In the genomic region with DNA sequence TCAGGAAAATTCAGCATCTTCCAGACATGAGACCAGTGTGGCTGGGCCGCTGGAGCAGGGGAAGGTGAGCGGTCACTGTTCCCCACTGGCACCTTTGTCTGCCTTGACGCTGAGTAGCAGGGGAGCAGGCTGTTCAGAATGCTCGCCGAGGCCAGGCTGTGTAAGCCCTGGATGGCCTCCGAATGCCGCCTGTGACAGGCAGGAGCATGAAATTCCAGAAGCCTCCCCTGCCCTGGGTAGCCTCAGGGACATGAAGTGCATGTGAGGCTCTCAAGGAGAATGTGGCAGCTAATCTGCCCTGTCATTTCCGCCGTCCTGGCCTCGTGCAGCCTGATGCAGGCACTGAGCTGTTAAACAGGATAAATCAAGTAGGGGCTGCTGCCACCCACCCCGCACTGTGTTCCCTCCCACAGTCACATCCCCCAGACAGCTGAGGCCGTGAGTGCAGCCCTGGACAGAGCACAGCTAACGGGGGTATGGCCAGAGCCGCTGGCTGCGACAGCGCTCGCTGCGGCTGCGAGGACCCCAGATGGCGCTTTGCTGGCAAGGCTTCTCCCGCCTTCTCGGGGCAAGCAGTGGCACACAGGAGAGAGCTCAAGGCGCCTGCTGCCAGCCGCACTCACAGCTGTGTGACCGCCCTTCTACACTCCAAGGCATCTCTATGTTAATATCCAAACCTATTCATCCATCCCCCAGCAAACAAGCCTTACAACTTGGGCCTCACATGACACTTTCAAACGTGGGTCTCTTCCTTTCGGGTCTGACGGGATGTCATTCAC, we compare ENCODE assay signal across 14 cellular contexts.
DNase-seq lines count a peak whose midpoint lies in the region; TF ChIP-seq lines count a peak whose summit lies in the region.
"Had no signal": no experiment of that assay in that cellular context is flagged by ENCODE, and none has a peak within 500 bp of the region (broad histone marks: within the 10 kb centered on the region; RNA-seq: fewer than 3 reads in every experiment).

No MANE protein-coding gene starts in this region.

- H2AFZ ChIP-seq in neural progenitor cell (replicated peaks) = no peak overlapping the region
- no peak overlapping the region for H2AFZ ChIP-seq in GM23248

- no peaks in the 10 kb centered on the region for H3K79me2 ChIP-seq in neural progenitor cell (ENCODE audit: low read depth)
- H3K79me2 ChIP-seq in GM23248 (ENCODE audit: insufficient read depth) = no peaks in the 10 kb centered on the region

- H3K4me3 Mint-ChIP-seq in neural progenitor cell = peak overlapping the region; percentile 16
- H3K4me3 Mint-ChIP-seq: CD4-positive, alpha-beta T cell; naive thymus-derived CD4-positive, alpha-beta T cell had no signal

- H4K20me1 ChIP-seq in neural progenitor cell (ENCODE audit: low read depth) = no peaks in the 10 kb centered on the region
- H4K20me1 ChIP-seq in GM23248 (ENCODE audit: insufficient read depth) = no peaks in the 10 kb centered on the region

- H3K4me1 ChIP-seq in neural progenitor cell (peaks cover 13% of the 10 kb centered on the region), GM23248 (ENCODE audit: insufficient read depth) (peaks cover 24% of the 10 kb centered on the region)

- H3K9ac ChIP-seq in neural progenitor cell (no peak overlapping the region), GM23248 (no peak overlapping the region)

- H3K4me3 ChIP-seq in neural progenitor cell (no peak overlapping the region), GM23248 (no peak overlapping the region)

- DNase-seq in Caki2 (ENCODE audit: low read depth) (peak; percentile 27), NCI-H446 treated with DMSO at 0.1 percent for 48 hours (lab: John Stamatoyannopoulos, UW) (peak; percentile 3), cardiac septum (ENCODE audit: low spot score) (peak; percentile 53), neural progenitor cell (ENCODE audit: low spot score) (peak; percentile 41), NCI-H345 (lab: John Stamatoyannopoulos, UW) (no peak), epidermal melanocyte (ENCODE audit: insufficient read length, low spot score) (no peak), NCI-H748 (lab: John Stamatoyannopoulos, UW; ENCODE audit: unreplicated experiment) (no peak), GM23248 (no peak)
- DNase-seq: activated CD4-positive, CD25-positive, alpha-beta regulatory T cell; CD4-positive, alpha-beta T cell; cortex of kidney; GF-D8; naive thymus-derived CD4-positive, alpha-beta T cell; NCI-H146 had no signal

- H3K36me3 Mint-ChIP-seq in neural progenitor cell = no peaks in the 10 kb centered on the region

- peaks cover 4% of the 10 kb centered on the region for H3K27me3 Mint-ChIP-seq in neural progenitor cell (ENCODE audit: insufficient read depth, low read depth)
- H3K27me3 Mint-ChIP-seq: CD4-positive, alpha-beta T cell had no signal

- H3K27ac ChIP-seq in neural progenitor cell (no peak overlapping the region), GM23248 (no peak overlapping the region)

- H3F3A ChIP-seq in neural progenitor cell (ENCODE audit: low read depth) (no peaks in the 10 kb centered on the region), GM23248 (ENCODE audit: insufficient read depth) (peaks cover 4% of the 10 kb centered on the region; the same call in 1 of the 2 replicates)

- in situ Hi-C loops in Caki2 (cut with HindIII; ENCODE audit: low pct_unique_long_range_greater_than_20kb, low sequenced_read_pairs) = no loop called here
- in situ Hi-C loops in GM23248 (cut with MboI) = no loop called here

- H3K27me3 ChIP-seq in neural progenitor cell (no peaks in the 10 kb centered on the region), GM23248 (replicated peaks; ENCODE audit: insufficient read depth) (no peaks in the 10 kb centered on the region)

- H3K27ac Mint-ChIP-seq in neural progenitor cell = peak overlapping the region; percentile 79
- H3K27ac Mint-ChIP-seq: CD4-positive, alpha-beta T cell; naive thymus-derived CD4-positive, alpha-beta T cell had no signal

- intact Hi-C loops in cardiac septum (cut with DNase I) = no loop called here

- H3K36me3 ChIP-seq in neural progenitor cell (no peaks in the 10 kb centered on the region), GM23248 (ENCODE audit: low read depth) (no peaks in the 10 kb centered on the region)

- no peak for TF ChIP-seq CTCF in neural progenitor cell (IDR thresholded peaks at IDR 0.05)

- H3K4me1 Mint-ChIP-seq in neural progenitor cell = peaks cover 47% of the 10 kb centered on the region

- no peaks in the 10 kb centered on the region for H3K9me2 ChIP-seq in GM23248 (ENCODE audit: insufficient read depth)

- H3K9me3 Mint-ChIP-seq in neural progenitor cell = no peaks in the 10 kb centered on the region
- H3K9me3 Mint-ChIP-seq: CD4-positive, alpha-beta T cell; naive thymus-derived CD4-positive, alpha-beta T cell had no signal

- WGBS in GM23248 (ENCODE audit: low coverage in 1 of 2, low lambda C conversion rate in 2 of 2, missing lambda C conversion rate in 2 of 2), 2 experiments = 93 to 94% methylated on average over 20 to 28 of the region's 28 CpGs

- H3K4me2 ChIP-seq in neural progenitor cell (no peak overlapping the region), GM23248 (ENCODE audit: unreplicated experiment) (no peak overlapping the region)

- H3K9me3 ChIP-seq in neural progenitor cell (ENCODE audit: low read depth) = no peaks in the 10 kb centered on the region
- no peaks in the 10 kb centered on the region for H3K9me3 ChIP-seq in GM23248 (ENCODE audit: low read depth)

Comparison
In these comparisons a context has a peak if more than half of its experiments do, and no peak if none do; other contexts are left out.
1. DNase-seq: peak in Caki2 (single experiment), NCI-H446 treated with DMSO at 0.1 percent for 48 hours (single experiment), cardiac septum (single experiment) and neural progenitor cell (single experiment); none in NCI-H345 (single experiment), epidermal melanocyte (single experiment), NCI-H748 (single experiment) and GM23248 (single experiment).